8 cellular contexts compared by ENCODE assay signal in the genomic region with DNA sequence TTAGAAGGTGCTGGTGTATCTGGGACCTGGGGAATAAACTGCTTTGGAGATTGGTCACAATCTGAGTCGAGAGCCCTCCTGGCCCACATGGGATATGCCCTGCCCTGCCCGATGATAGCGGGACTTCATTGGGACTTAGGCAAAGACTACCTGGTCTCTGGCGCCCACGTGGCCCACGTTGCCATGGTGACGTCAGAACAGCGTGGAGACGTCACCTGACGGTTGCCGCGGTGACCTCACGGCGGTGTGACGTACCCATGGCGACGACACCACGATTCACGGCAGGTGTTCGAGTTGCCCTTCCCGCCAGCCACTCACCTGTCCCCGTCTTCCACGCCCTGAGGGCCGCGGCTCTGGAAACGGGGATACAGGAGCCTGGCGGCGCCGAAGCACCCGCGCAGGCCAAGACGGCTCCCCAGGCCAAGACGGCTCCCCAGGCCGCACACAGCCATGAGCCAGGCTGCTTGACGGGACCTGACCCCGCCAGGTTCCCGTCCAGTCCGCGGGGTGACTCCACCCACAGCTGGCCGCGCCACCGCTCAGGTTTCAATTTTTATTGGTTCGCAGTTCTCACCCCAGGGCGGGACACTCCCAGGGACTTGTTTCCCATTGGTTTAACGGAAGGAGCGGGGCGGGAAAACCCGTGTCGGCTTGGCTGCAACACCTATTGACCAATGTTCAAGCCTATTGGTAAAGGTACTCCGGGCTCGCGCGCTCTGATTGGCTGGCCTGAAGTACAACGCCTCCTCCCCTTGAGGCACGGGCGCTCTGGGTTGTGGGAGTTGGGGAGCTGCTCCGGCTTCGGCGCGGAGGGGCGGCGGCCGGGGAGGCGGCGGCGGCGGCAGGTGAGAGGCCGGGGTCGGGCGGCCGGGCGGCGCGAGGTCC. TPM values are rescaled to one million over a fixed set of nuclear protein-coding genes. Genes with fewer than 3 reads are reported as not detected.
DNase-seq lines count a peak whose midpoint lies in the region; ATAC-seq and TF ChIP-seq lines count a peak whose summit lies in the region.

A gene (minus strand): TSS at position 476 of the 885 bp plus-strand sequence. CDS start 24 bp downstream, at position 452.
A gene (plus strand): TSS at position 766 of the 885 bp plus-strand sequence. CDS start 1,029 bp downstream, outside the sequence.

- no peak for TF ChIP-seq CTCF in CD8-positive, alpha-beta T cell (IDR thresholded peaks at IDR 0.05)
- no peak for TF ChIP-seq CTCF in lower lobe of right lung (IDR thresholded peaks at IDR 0.05)

- ATAC-seq in CD8-positive, alpha-beta T cell: peak; percentile 92
- ATAC-seq in GM19467 (IDR thresholded peaks at IDR 0.05; ENCODE audit: unreplicated experiment): peak; percentile 90
- ATAC-seq in lower lobe of right lung: peak; percentile 99

- H3K9me3 ChIP-seq in CD8-positive, alpha-beta T cell (ENCODE audit: low read length): no peaks in the 10 kb centered on the region
- H3K9me3 ChIP-seq in lower lobe of right lung: no peaks in the 10 kb centered on the region

- peak within 1 kb of the TSS; percentile 95 for H3K4me3 Mint-ChIP-seq in CD8-positive, alpha-beta T cell

- H3K4me3 ChIP-seq in CD8-positive, alpha-beta T cell (ENCODE audit: low read depth, low read length): peak within 1 kb of the TSS; percentile 82
- H3K4me3 ChIP-seq in lower lobe of right lung: peak within 1 kb of the TSS; percentile 85

- H3K4me1 Mint-ChIP-seq in CD8-positive, alpha-beta T cell (ENCODE audit: low read depth): peaks cover 35% of the 10 kb centered on the region

- no peaks in the 10 kb centered on the region for H3K9me3 Mint-ChIP-seq in CD8-positive, alpha-beta T cell

- POLR2A ChIA-PET in CD8-positive, alpha-beta T cell (lab: Charles Lee): interaction anchor here (1.2 to 2.0 kb wide), 4 partner anchors 8 to 140 kb away, joined by 3 to 11 read pairs (median 4); a partner anchor contains a TSS

- H3K36me3 Mint-ChIP-seq in CD8-positive, alpha-beta T cell: peaks cover 42% of the 10 kb centered on the region

- H3K27ac ChIP-seq in CD8-positive, alpha-beta T cell (ENCODE audit: low read depth, low read length): peak within 1 kb of the TSS; percentile 95
- peak within 1 kb of the TSS; percentile 91 for H3K27ac ChIP-seq in lower lobe of right lung

- no peaks in the 10 kb centered on the region for H3K27me3 ChIP-seq in CD8-positive, alpha-beta T cell (ENCODE audit: insufficient read depth, low read length)
- no peaks in the 10 kb centered on the region for H3K27me3 ChIP-seq in lower lobe of right lung (ENCODE audit: low read depth)

- H3K27me3 Mint-ChIP-seq in CD8-positive, alpha-beta T cell (ENCODE audit: low read depth): no peaks in the 10 kb centered on the region

- H3K36me3 ChIP-seq in CD8-positive, alpha-beta T cell (ENCODE audit: insufficient read depth, low read length): peaks cover 11% of the 10 kb centered on the region
- peaks cover 58% of the 10 kb centered on the region for H3K36me3 ChIP-seq in lower lobe of right lung

- CTCF ChIA-PET in CD8-positive, alpha-beta T cell (lab: Charles Lee): interaction anchor here (4.5 kb wide), 1 partner anchor 25 kb away, joined by 15 read pairs; no protein-coding TSS in a partner anchor

- DNase-seq in CD8-positive, alpha-beta T cell: peak; percentile 96 to 99 (median 98)
- DNase-seq in HS-27A (ENCODE audit: low read depth) (peak; percentile 97), NK-92 (lab: John Stamatoyannopoulos, UW; ENCODE audit: unreplicated experiment) (peak; percentile 96), lower lobe of right lung (peak; percentile 99)
- peak; percentile 93 to 98 for DNase-seq in activated CD8-positive, alpha-beta memory T cell treated with anti-CD3 and anti-CD28 coated beads for 1 hour (ENCODE audit: extremely low read depth in 1 of 2, low read depth in 1 of 2)
- peak; percentile 98 for DNase-seq in effector CD4-positive, alpha-beta T cell
- DNase-seq in stimulated activated CD4-positive, alpha-beta T cell treated with anti-CD3 and anti-CD28 coated beads, TNF-alpha, amount 100 ng/mL, for 24 hours (ENCODE audit: low read depth in 3 of 3): peak; percentile 95 to 99 (median 95)

- peaks cover 16% of the 10 kb centered on the region for H3K4me1 ChIP-seq in CD8-positive, alpha-beta T cell (ENCODE audit: insufficient read depth, low read length)
- peaks cover 29% of the 10 kb centered on the region for H3K4me1 ChIP-seq in lower lobe of right lung

- intact Hi-C loops in CD8-positive, alpha-beta T cell (cut with DNase I, micrococcal nuclease): loop anchor here (1.0 to 10.0 kb wide), 13 partner anchors 96 to 1811 kb away; a partner anchor contains a TSS
- intact Hi-C loops in lower lobe of right lung (cut with DNase I): no loop called here

- peak within 1 kb of the TSS; percentile 96 for H3K27ac Mint-ChIP-seq in CD8-positive, alpha-beta T cell

RNA-seq across cellular contexts. Expression of the first gene that starts in this region (rescaled TPM):
- total RNA-seq in CD8-positive, alpha-beta T cell: 10 to 100 TPM; 10.2 to 11.7 TPM
- 55.0 TPM for total RNA-seq in lower lobe of right lung

RNA-seq across cellular contexts. Expression of the second gene that starts in this region (rescaled TPM):
- total RNA-seq in CD8-positive, alpha-beta T cell: 10 to 100 TPM; 11.5 to 13.9 TPM
- 25.1 TPM for total RNA-seq in lower lobe of right lung

Comparison
In these comparisons a context has a peak if more than half of its experiments do, and no peak if none do; other contexts are left out.
1. Peak in every context shown above with its lines: DNase-seq, ATAC-seq, H3K4me3 ChIP-seq and H3K27ac ChIP-seq.